In the genomic region with DNA sequence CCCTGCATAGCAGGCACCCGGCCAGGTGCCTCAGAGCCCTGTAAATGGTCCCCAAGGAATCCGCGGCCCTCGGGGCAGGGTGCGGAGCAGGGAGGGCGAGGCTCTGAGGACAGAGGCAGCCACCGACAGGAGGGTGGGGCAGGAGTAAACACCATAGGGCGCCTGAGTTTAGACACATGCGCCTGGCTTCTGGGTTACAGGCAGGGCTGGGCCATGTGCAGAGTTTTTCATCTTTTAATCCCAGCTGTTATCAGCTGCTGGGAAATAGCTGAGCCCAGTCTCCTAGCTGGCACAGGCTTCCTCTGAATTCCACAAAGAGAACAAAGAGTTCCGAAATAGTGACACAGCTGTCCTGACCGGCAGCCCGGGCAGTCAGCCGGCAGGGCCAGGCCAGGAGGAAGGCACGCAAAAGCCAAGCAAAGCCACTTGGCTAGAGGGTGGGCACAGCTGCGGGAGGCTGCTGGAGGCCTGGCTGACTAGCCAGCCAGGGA, we compare ENCODE assay signal across 9 cellular contexts.
A peak's percentile ranks its signal among the peaks of the same experiment; 100 is the strongest.
DNase-seq lines count a peak whose midpoint lies in the region; ATAC-seq and TF ChIP-seq lines count a peak whose summit lies in the region.
"Had no signal": no experiment of that assay in that cellular context is flagged by ENCODE, and none has a peak within 500 bp of the region (broad histone marks: within the 10 kb centered on the region; RNA-seq: fewer than 3 reads in every experiment).

No MANE protein-coding gene starts in this region.

- CTCF ChIA-PET in A673 (lab: Charles Lee): no interaction called here

- H4K20me1 ChIP-seq in BLaER1: no peaks in the 10 kb centered on the region

- H3K9me3 Mint-ChIP-seq in activated T-helper 17 cell treated with anti-CD3 and anti-CD28 coated beads, Interleukin-2, amount 50 U/mL, for 72 hours: no peaks in the 10 kb centered on the region

- no peak overlapping the region for H3K27ac Mint-ChIP-seq in activated T-helper 17 cell treated with anti-CD3 and anti-CD28 coated beads, Interleukin-2, amount 50 U/mL, for 72 hours

- no peaks in the 10 kb centered on the region for H3K9me3 ChIP-seq in BLaER1
- no peaks in the 10 kb centered on the region for H3K9me3 ChIP-seq in SJCRH30 (replicated peaks)
- no peaks in the 10 kb centered on the region for H3K9me3 ChIP-seq in A673 (ENCODE audit: low read depth, low read length, poor library complexity, severe bottlenecking)
- H3K9me3 ChIP-seq: HAP-1 had no signal

- no peaks in the 10 kb centered on the region for H3K36me3 Mint-ChIP-seq in activated T-helper 17 cell treated with anti-CD3 and anti-CD28 coated beads, Interleukin-2, amount 50 U/mL, for 72 hours (ENCODE audit: low read depth)

- POLR2A ChIA-PET in A673 (lab: Charles Lee; ENCODE audit: low non-redundant PET): no interaction called here

- peak overlapping the region; percentile 39; the same call in 1 of the 2 replicates for H3K4me2 ChIP-seq in BLaER1

- no peak for TF ChIP-seq CTCF in A673 (conservative IDR thresholded peaks at IDR 0.05; ENCODE audit: low read depth, low read length)

- DNase-seq in SJCRH30 (peak; percentile 69 to 72), globus pallidus (ENCODE audit: low spot score) (peak; percentile 94), pons (ENCODE audit: low spot score) (peak; percentile 95), A673 (ENCODE audit: low spot score) (no peak), KG1 (lab: John Stamatoyannopoulos, UW) (no peak)

- H3K27ac ChIP-seq in BLaER1: no peak overlapping the region
- no peak overlapping the region for H3K27ac ChIP-seq in SJCRH30
- no peak overlapping the region for H3K27ac ChIP-seq in A673 (ENCODE audit: low read depth, low read length, poor library complexity, severe bottlenecking)

- H3K27me3 Mint-ChIP-seq in activated T-helper 17 cell treated with anti-CD3 and anti-CD28 coated beads, Interleukin-2, amount 50 U/mL, for 72 hours: peaks cover 3% of the 10 kb centered on the region

- H3K4me1 Mint-ChIP-seq in activated T-helper 17 cell treated with anti-CD3 and anti-CD28 coated beads, Interleukin-2, amount 50 U/mL, for 72 hours: no peaks in the 10 kb centered on the region

- H3K36me3 ChIP-seq in BLaER1 (no peaks in the 10 kb centered on the region), SJCRH30 (no peaks in the 10 kb centered on the region), A673 (ENCODE audit: insufficient read depth, low read length, poor library complexity, severe bottlenecking) (no peaks in the 10 kb centered on the region)
- H3K36me3 ChIP-seq: HAP-1 had no signal

- H3K27me3 ChIP-seq in BLaER1: no peaks in the 10 kb centered on the region
- H3K27me3 ChIP-seq in SJCRH30: no peaks in the 10 kb centered on the region
- no peaks in the 10 kb centered on the region for H3K27me3 ChIP-seq in A673 (replicated peaks; ENCODE audit: insufficient read depth, low read depth, low read length, poor library complexity)

- no peak for ATAC-seq in activated T-helper 17 cell treated with anti-CD3 and anti-CD28 coated beads, Interleukin-2, amount 50 U/mL, for 72 hours (replicated peaks)
- no peak for ATAC-seq in HG03520 (IDR thresholded peaks at IDR 0.05; ENCODE audit: unreplicated experiment)

- H3K9ac ChIP-seq in BLaER1: no peak overlapping the region

- intact Hi-C loops in A673 (cut with micrococcal nuclease; ENCODE audit: unreplicated experiment): no loop called here

- H3K4me1 ChIP-seq in BLaER1 (peaks cover 50% of the 10 kb centered on the region), SJCRH30 (no peaks in the 10 kb centered on the region), A673 (ENCODE audit: insufficient read depth, low read length, poor library complexity, severe bottlenecking) (no peaks in the 10 kb centered on the region)
- H3K4me1 ChIP-seq: HAP-1 had no signal

- H3K4me3 Mint-ChIP-seq in activated T-helper 17 cell treated with anti-CD3 and anti-CD28 coated beads, Interleukin-2, amount 50 U/mL, for 72 hours: no peak overlapping the region

- no peak overlapping the region for H3K4me3 ChIP-seq in BLaER1
- no peak overlapping the region for H3K4me3 ChIP-seq in SJCRH30
- no peak overlapping the region for H3K4me3 ChIP-seq in A673 (ENCODE audit: low read depth, low read length, poor library complexity, severe bottlenecking)
- H3K4me3 ChIP-seq: HAP-1 had no signal

- no TSS peak for BruUV-seq in A673 (replicated peaks; lab: Mats Ljungman, UMichigan)

Comparison
In these comparisons a context has a peak if more than half of its experiments do, and no peak if none do; other contexts are left out.
1. DNase-seq: peak in SJCRH30 (2 of 2), globus pallidus (single experiment) and pons (single experiment); none in A673 (single experiment) and KG1 (single experiment).